ENCODE assay signal across 10 cellular contexts in the genomic region with DNA sequence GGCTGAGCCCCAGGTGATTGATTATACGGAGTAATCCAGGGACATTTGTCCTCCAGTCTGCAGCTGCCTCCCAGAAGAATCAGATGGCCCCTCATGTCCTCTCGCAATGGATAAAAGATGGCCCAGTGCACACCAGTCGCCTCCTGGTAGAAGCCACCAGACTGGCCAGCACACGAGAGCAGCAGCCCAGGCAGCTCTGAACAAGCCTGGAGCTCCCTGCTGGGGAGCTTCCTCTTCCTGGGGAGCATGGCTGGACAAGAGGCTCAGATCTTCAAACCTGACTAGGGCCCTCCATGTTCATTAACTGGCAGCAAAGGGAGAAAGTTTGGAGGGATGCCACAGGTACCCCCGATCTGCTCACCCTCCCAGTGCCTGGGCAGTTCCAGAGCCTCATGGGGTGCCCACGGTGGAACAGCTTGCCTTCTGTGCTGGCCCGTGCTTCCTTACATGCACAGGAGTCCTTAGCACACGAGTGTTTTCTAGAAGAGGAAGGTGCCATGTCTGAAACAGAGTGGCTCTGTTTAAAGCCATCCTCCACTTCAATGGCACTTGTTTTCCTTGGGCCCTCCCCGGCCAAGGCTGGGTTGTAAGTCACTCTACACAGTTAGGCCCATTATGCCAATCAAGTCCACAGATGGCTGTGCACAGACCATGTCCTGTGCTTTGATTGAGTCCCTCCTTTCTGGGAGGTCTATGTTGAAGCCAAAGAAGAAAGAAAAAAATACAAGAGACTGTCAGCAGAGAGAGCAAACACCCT.
DNase-seq lines count a peak whose midpoint lies in the region; TF ChIP-seq lines count a peak whose summit lies in the region.
"Had no signal": no experiment of that assay in that cellular context is flagged by ENCODE, and none has a peak within 500 bp of the region (broad histone marks: within the 10 kb centered on the region; RNA-seq: fewer than 3 reads in every experiment).

No MANE protein-coding gene starts in this region.

- H3K36me3 Mint-ChIP-seq in activated T-cell treated with anti-CD3 and anti-CD28 coated beads, Interleukin-2, amount 50 U/mL, for 24 hours (ENCODE audit: low read depth), result peaks cover 100% of the 10 kb centered on the region
- H3K36me3 Mint-ChIP-seq in endothelial cell (ENCODE audit: low read depth, unreplicated experiment), result peaks cover 69% of the 10 kb centered on the region

- WGBS in thymus, result 97% methylated on average over 9 of the region's 9 CpGs

- peaks cover 6% of the 10 kb centered on the region for H3K4me1 Mint-ChIP-seq in activated T-cell treated with anti-CD3 and anti-CD28 coated beads, Interleukin-2, amount 50 U/mL, for 24 hours (ENCODE audit: low read depth)
- peaks cover 8% of the 10 kb centered on the region for H3K4me1 Mint-ChIP-seq in endothelial cell (ENCODE audit: unreplicated experiment)

- H3K27ac ChIP-seq in thymus (ENCODE audit: low read depth), result peak overlapping the region; percentile 39

- H3K4me3 ChIP-seq in thymus (ENCODE audit: low read length) (no peak overlapping the region), H7 (ENCODE audit: insufficient read depth, low read depth, low read length) (no peak overlapping the region)

- DNase-seq in activated T-cell treated with anti-CD3 and anti-CD28 coated beads, Interleukin-2, amount 50 U/mL, for 24 hours, result no peak
- no peak for DNase-seq in activated T-cell treated with anti-CD3 and anti-CD28 coated beads, Interleukin-2, amount 50 U/mL, for 1 hour
- DNase-seq in NCI-H69 (lab: John Stamatoyannopoulos, UW), result peak; percentile 32
- no peak for DNase-seq in endothelial cell (ENCODE audit: low spot score)
- no peak for DNase-seq in ureter (ENCODE audit: low spot score)
- DNase-seq in NCI-H2171 treated with DMSO at 0.1 percent for 48 hours (lab: John Stamatoyannopoulos, UW), result no peak
- no peak for DNase-seq in H7
- DNase-seq: activated CD4-positive, alpha-beta T cell treated with anti-CD3 and anti-CD28 coated beads, Interleukin-2, amount 50 U/mL, for 48 hours had no signal

- no peaks in the 10 kb centered on the region for H3K27me3 ChIP-seq in thymus (ENCODE audit: control insufficient read depth, insufficient read depth)
- H3K27me3 ChIP-seq in H7 (ENCODE audit: control insufficient read depth, insufficient read depth, low read length), result no peaks in the 10 kb centered on the region

- no peaks in the 10 kb centered on the region for H3K9me3 Mint-ChIP-seq in activated T-cell treated with anti-CD3 and anti-CD28 coated beads, Interleukin-2, amount 50 U/mL, for 24 hours
- no peaks in the 10 kb centered on the region for H3K9me3 Mint-ChIP-seq in endothelial cell (ENCODE audit: unreplicated experiment)

- no peaks in the 10 kb centered on the region for H3K4me1 ChIP-seq in thymus (ENCODE audit: control insufficient read depth, insufficient read depth, low read length)

- peaks cover 83% of the 10 kb centered on the region for H3K36me3 ChIP-seq in thymus (ENCODE audit: control insufficient read depth, insufficient read depth)
- peaks cover 35% of the 10 kb centered on the region for H3K36me3 ChIP-seq in H7 (replicated peaks; ENCODE audit: control insufficient read depth, insufficient read depth, low read length)

- H3K27ac Mint-ChIP-seq in activated T-cell treated with anti-CD3 and anti-CD28 coated beads, Interleukin-2, amount 50 U/mL, for 24 hours, result peak overlapping the region; percentile 57
- H3K27ac Mint-ChIP-seq in endothelial cell (ENCODE audit: unreplicated experiment), result peak overlapping the region; percentile 8
- H3K27ac Mint-ChIP-seq: activated naive CD8-positive, alpha-beta T cell had no signal

- no peak overlapping the region for H3K4me3 Mint-ChIP-seq in activated T-cell treated with anti-CD3 and anti-CD28 coated beads, Interleukin-2, amount 50 U/mL, for 24 hours
- peak overlapping the region; percentile 60 for H3K4me3 Mint-ChIP-seq in endothelial cell (ENCODE audit: unreplicated experiment)
- H3K4me3 Mint-ChIP-seq: activated naive CD8-positive, alpha-beta T cell had no signal

- H3K27me3 Mint-ChIP-seq in activated T-cell treated with anti-CD3 and anti-CD28 coated beads, Interleukin-2, amount 50 U/mL, for 24 hours, result no peaks in the 10 kb centered on the region
- peaks cover 6% of the 10 kb centered on the region for H3K27me3 Mint-ChIP-seq in endothelial cell (ENCODE audit: unreplicated experiment)
- H3K27me3 Mint-ChIP-seq: activated naive CD8-positive, alpha-beta T cell had no signal

- H3K9me3 ChIP-seq in thymus (ENCODE audit: control insufficient read depth), result no peaks in the 10 kb centered on the region

- TF ChIP-seq CTCF in endothelial cell (IDR thresholded peaks at IDR 0.05; ENCODE audit: unreplicated experiment), result no peak
